In genomic region chr10:132538031-132538789, GRCh38 we compare ENCODE assay signal across 8 cellular contexts. TPM values are rescaled to one million over a fixed set of nuclear protein-coding genes. Genes with fewer than 3 reads are reported as not detected.
DNase-seq lines count a peak whose midpoint lies in the region; ATAC-seq, FAIRE-seq and TF ChIP-seq lines count a peak whose summit lies in the region.

No MANE protein-coding gene starts in this region.

- no peak for DNase-seq in H7
- DNase-seq in T-helper 17 cell = peak in 1 of 3 donors; percentile 5
- no peak for DNase-seq in fibroblast of the aortic adventitia (ENCODE audit: low read depth)
- no peak for DNase-seq in osteocyte (ENCODE audit: extremely low spot score, unreplicated experiment)
- no peak for DNase-seq in GM12892 (ENCODE audit: insufficient read length)
- DNase-seq in GM12891 (ENCODE audit: insufficient read length, low spot score) = no peak
- DNase-seq in effector CD8-positive, alpha-beta T cell (lab: John Stamatoyannopoulos, UW) = no peak
- no peak for DNase-seq in NCI-H146 (lab: John Stamatoyannopoulos, UW)

- H3K4me1 Mint-ChIP-seq in T-helper 17 cell (peaks cover 44% of the 10 kb centered on the region), osteocyte (ENCODE audit: unreplicated experiment) (peaks cover 71% of the 10 kb centered on the region)

- TF ChIP-seq POLR2A in GM12892 (IDR thresholded peaks at IDR 0.05; ENCODE audit: low read depth, low read length) = no peak
- no peak for TF ChIP-seq POLR2A in GM12891 (IDR thresholded peaks at IDR 0.05; ENCODE audit: low read depth, low read length)

- no peak for ATAC-seq in T-helper 17 cell

- H3K36me3 Mint-ChIP-seq in T-helper 17 cell (ENCODE audit: low read depth) (no peaks in the 10 kb centered on the region), osteocyte (ENCODE audit: unreplicated experiment) (peaks cover 1% of the 10 kb centered on the region)

- TF ChIP-seq CTCF in fibroblast of the aortic adventitia (IDR thresholded peaks at IDR 0.05; ENCODE audit: insufficient read depth, low read length) (no peak), osteocyte (IDR thresholded peaks at IDR 0.05) (no peak)

- FAIRE-seq in GM12892 (lab: Jason Lieb, UNC) (no peak), GM12891 (lab: Jason Lieb, UNC) (no peak)

- H3K9me3 ChIP-seq in T-helper 17 cell (ENCODE audit: control insufficient read depth, low read length, poor library complexity, severe bottlenecking) = no peaks in the 10 kb centered on the region

- peaks cover 4% of the 10 kb centered on the region for H3K27me3 ChIP-seq in H7 (ENCODE audit: control insufficient read depth, insufficient read depth, low read length)

- peaks cover 6% of the 10 kb centered on the region for H3K27me3 Mint-ChIP-seq in T-helper 17 cell
- no peaks in the 10 kb centered on the region for H3K27me3 Mint-ChIP-seq in osteocyte (ENCODE audit: unreplicated experiment)

- H3K27ac Mint-ChIP-seq in T-helper 17 cell = peak overlapping the region; percentile 91
- H3K27ac Mint-ChIP-seq in osteocyte (ENCODE audit: unreplicated experiment) = peak overlapping the region; percentile 90

- no peaks in the 10 kb centered on the region for H3K9me3 Mint-ChIP-seq in osteocyte (ENCODE audit: unreplicated experiment)

- peak overlapping the region; percentile 56 for H3K4me3 ChIP-seq in H7 (ENCODE audit: insufficient read depth, low read depth, low read length)
- H3K4me3 ChIP-seq in fibroblast of the aortic adventitia (ENCODE audit: low read depth, low read length) = peak overlapping the region; percentile 81

- H3K4me3 Mint-ChIP-seq in T-helper 17 cell (peak overlapping the region; percentile 94), osteocyte (ENCODE audit: unreplicated experiment) (peak overlapping the region; percentile 83)

- H3K36me3 ChIP-seq in H7 (replicated peaks; ENCODE audit: control insufficient read depth, insufficient read depth, low read length) = no peaks in the 10 kb centered on the region

TF ChIP-seq in GM12891, 5 proteins besides CTCF, POLR2A, EP300 and RAD21:
- no peak for TF ChIP-seq SPI1 (IDR thresholded peaks at IDR 0.05; ENCODE audit: low read depth, low read length)
- TF ChIP-seq PAX5 (IDR thresholded peaks at IDR 0.05; ENCODE audit: insufficient read depth, low read length, severe bottlenecking) = no peak
- no peak for TF ChIP-seq POU2F2 (IDR thresholded peaks at IDR 0.05; ENCODE audit: low read depth, low read length)
- TF ChIP-seq POLR2AphosphoS5 (IDR thresholded peaks at IDR 0.05; ENCODE audit: low read depth, low read length) = no peak

RNA-seq across cellular contexts. Expression of gene INPP5A, which starts 0.6 kb away (rescaled TPM):
- total RNA-seq in H7 (2014; rRNA removed; shearing (Covaris generic)) = 21.0 and 29.2 TPM in 2 replicates
- 10 to 100 TPM; 17.6 to 24.7 TPM for total RNA-seq in T-helper 17 cell
- total RNA-seq in fibroblast of the aortic adventitia (ENCODE audit: low replicate concordance) = 13.1 and 36.8 TPM in 2 replicates
- 35.0 and 36.4 TPM in 2 replicates for total RNA-seq in osteocyte
- 3.6 TPM for polyA plus RNA-seq in GM12892 (2012; ENCODE audit: missing spikeins)
- polyA plus RNA-seq in GM12891 (2012; ENCODE audit: low read depth, missing spikeins) = 4.0 TPM
